10 cellular contexts compared by ENCODE assay signal in the genomic region with DNA sequence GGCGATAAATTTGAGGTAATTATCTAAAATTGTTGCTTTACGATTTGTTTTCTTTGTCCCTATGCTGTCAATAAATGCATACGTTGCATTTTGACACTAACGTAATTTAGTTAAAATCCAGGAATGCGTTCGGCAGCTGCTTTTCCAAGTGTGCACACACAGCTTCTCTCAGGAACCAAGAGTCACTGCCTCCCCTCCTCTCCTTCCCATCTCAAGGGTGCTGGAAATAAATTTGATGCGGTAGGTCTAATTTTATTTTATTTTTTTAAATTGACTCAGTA.
DNase-seq lines count a peak whose midpoint lies in the region; ATAC-seq, FAIRE-seq and TF ChIP-seq lines count a peak whose summit lies in the region.
"Had no signal": no experiment of that assay in that cellular context is flagged by ENCODE, and none has a peak within 500 bp of the region (broad histone marks: within the 10 kb centered on the region; RNA-seq: fewer than 3 reads in every experiment).

No MANE protein-coding gene starts in this region.

- peaks cover 0 to 5% of the 10 kb centered on the region in 2 experiments; a peak in 1 of 4 replicates for H3K9me3 ChIP-seq in H1 (ENCODE audit: insufficient read depth in 2 of 2, low read depth in 1 of 2, low read length in 1 of 2)
- H3K9me3 ChIP-seq in osteoblast (ENCODE audit: low read depth, low read length) = no peaks in the 10 kb centered on the region
- H3K9me3 ChIP-seq: thyroid gland had no signal

- H3K18ac ChIP-seq in H1 (ENCODE audit: extremely low read depth, low read length) = no peak overlapping the region

- POLR2A ChIA-PET in H1 (lab: Charles Lee; ENCODE audit: partially characterized antibody) = no interaction called here

- peaks cover 0 to 7% of the 10 kb centered on the region in 2 experiments for H4K20me1 ChIP-seq in H1 (replicated peaks in 1 of 2; ENCODE audit: control insufficient read depth in 1 of 2, insufficient read depth in 2 of 2, low read length in 2 of 2)
- no peaks in the 10 kb centered on the region for H4K20me1 ChIP-seq in osteoblast (ENCODE audit: insufficient read depth, low read length)

- no peak overlapping the region for H3K56ac ChIP-seq in H1 (replicated peaks; ENCODE audit: insufficient read length, low read depth, low read length)

- H3K4ac ChIP-seq in H1 (replicated peaks; ENCODE audit: insufficient read length, low read depth, low read length) = no peak overlapping the region

- no peak overlapping the region for H2AK5ac ChIP-seq in H1 (ENCODE audit: low read depth, low read length)

- no peak overlapping the region for H4K8ac ChIP-seq in H1 (ENCODE audit: extremely low read depth, insufficient read depth, low read length)

- 94% methylated on average over 7 of the region's 7 CpGs; no CpG with 5 or more reads in 1 of the 2 experiments for WGBS in H1 (ENCODE audit: extremely low coverage in 1 of 2, insufficient coverage in 1 of 2, insufficient read length in 1 of 2, insufficient replicate concordance in 2 of 2, low coverage in 1 of 2, low lambda C conversion rate in 2 of 2, missing lambda C conversion rate in 1 of 2), 2 experiments

- no peak overlapping the region for H3K9ac ChIP-seq in H1 (replicated peaks in 1 of 4; ENCODE audit: extremely low read depth in 1 of 4, low read depth in 3 of 4, low read length in 3 of 4)

- H3K27me3 ChIP-seq in H1 (replicated peaks in 1 of 4; ENCODE audit: control insufficient read depth in 3 of 4, extremely low read depth in 1 of 4, insufficient read depth in 3 of 4, low read length in 3 of 4) (no peaks in the 10 kb centered on the region; a peak in 1 of 7 replicates), osteoblast (ENCODE audit: insufficient read depth, low read length) (no peaks in the 10 kb centered on the region)
- H3K27me3 ChIP-seq: thyroid gland had no signal

- H2BK120ac ChIP-seq in H1 (replicated peaks; ENCODE audit: low read depth, low read length) = no peak overlapping the region

- H2BK20ac ChIP-seq in H1 (ENCODE audit: low read length) = no peak overlapping the region

- DNase-seq in AG09309 (ENCODE audit: low read depth) (no peak), NCI-H748 (lab: John Stamatoyannopoulos, UW; ENCODE audit: unreplicated experiment) (peak; percentile 58), H1 (ENCODE audit: low read depth in 1 of 2, low spot score in 2 of 2) (no peak), osteoblast (ENCODE audit: insufficient read length, low spot score, missing footprints) (no peak)

- peaks cover 10% of the 10 kb centered on the region for H3K23me2 ChIP-seq in H1 (ENCODE audit: low read depth, low read length)

- H2AFZ ChIP-seq in H1 (ENCODE audit: low read length) (0 out of 2 replicates have a peak overlapping the region, but pooled peaks have one; percentile 73), osteoblast (ENCODE audit: low read length) (peak overlapping the region; percentile 32)

- H3K79me2 ChIP-seq in H1 (ENCODE audit: control insufficient read depth in 1 of 2, insufficient read depth in 2 of 2, low read length in 2 of 2) (no peaks in the 10 kb centered on the region), osteoblast (ENCODE audit: insufficient read depth, low read length) (no peaks in the 10 kb centered on the region)

- ATAC-seq in HG03108 (IDR thresholded peaks at IDR 0.05; ENCODE audit: unreplicated experiment) = no peak
- no peak for ATAC-seq in HG03280 (IDR thresholded peaks at IDR 0.05; ENCODE audit: unreplicated experiment)
- ATAC-seq in HG02610 (IDR thresholded peaks at IDR 0.05; ENCODE audit: unreplicated experiment) = no peak
- ATAC-seq in GM21526 (IDR thresholded peaks at IDR 0.05; ENCODE audit: low FRiP score, unreplicated experiment) = no peak
- ATAC-seq: natural killer cell treated with Interleukin-12 subunit alpha and Interleukin-12 subunit beta and Interleukin-15 and Interleukin-18, amount 100 ng/mL, for 72 hours had no signal

- no peak overlapping the region for H2BK5ac ChIP-seq in H1 (ENCODE audit: low read depth, low read length)

- no peak overlapping the region for H2BK15ac ChIP-seq in H1 (ENCODE audit: low read length)

- H3K14ac ChIP-seq in H1 (ENCODE audit: insufficient read length) = no peak overlapping the region

- H3K4me1 ChIP-seq in H1 (replicated peaks in 1 of 4; ENCODE audit: control insufficient read depth in 3 of 4, insufficient read depth in 4 of 4, low read length in 3 of 4) (no peaks in the 10 kb centered on the region), osteoblast (ENCODE audit: insufficient read depth, low read length) (peaks cover 2% of the 10 kb centered on the region)
- H3K4me1 ChIP-seq: thyroid gland had no signal

- no peaks in the 10 kb centered on the region for H3K79me1 ChIP-seq in H1 (ENCODE audit: low read depth, low read length)

- no peaks in the 10 kb centered on the region for H3K36me3 ChIP-seq in H1 (ENCODE audit: control insufficient read depth in 2 of 4, insufficient read depth in 4 of 4, low read length in 3 of 4)
- no peaks in the 10 kb centered on the region for H3K36me3 ChIP-seq in osteoblast (ENCODE audit: insufficient read depth, low read length)
- H3K36me3 ChIP-seq: thyroid gland had no signal

- H4K5ac ChIP-seq in H1 (ENCODE audit: insufficient read length, low read depth, low read length) = no peak overlapping the region

- H4K91ac ChIP-seq in H1 (replicated peaks; ENCODE audit: insufficient read length, low read length) = no peak overlapping the region

- no peak overlapping the region for H3K23ac ChIP-seq in H1 (ENCODE audit: insufficient read length)

- no peak for FAIRE-seq in H1 (lab: Jason Lieb, UNC)

- TF ChIP-seq RAD21 in H1 (IDR thresholded peaks at IDR 0.05 in 1 of 2, conservative IDR thresholded peaks at IDR 0.05 in 1 of 2; ENCODE audit: low read depth in 2 of 2, low read length in 2 of 2) = no peak

- H2BK12ac ChIP-seq in H1 (ENCODE audit: low read depth, low read length) = no peak overlapping the region

- CTCF ChIA-PET in H1 (lab: Charles Lee; ENCODE audit: partially characterized antibody) = interaction anchor here (0.6 to 3.6 kb wide), 23 partner anchors 9 to 986 kb away, joined by 3 to 17 read pairs (median 4); no protein-coding TSS in a partner anchor

- no peak overlapping the region for H3K4me2 ChIP-seq in H1 (ENCODE audit: insufficient read depth in 1 of 2, low read depth in 2 of 2, low read length in 2 of 2)
- H3K4me2 ChIP-seq in osteoblast (ENCODE audit: insufficient read depth, low read length) = peak overlapping the region; percentile 79

- H3K4me3 ChIP-seq in AG09309 (ENCODE audit: control insufficient read depth, low read depth, low read length) = peak overlapping the region; percentile 33
- no peak overlapping the region for H3K4me3 ChIP-seq in H1 (ENCODE audit: extremely low read depth in 1 of 4, insufficient read depth in 2 of 4, low read depth in 3 of 4, low read length in 4 of 4)
- peak overlapping the region; percentile 51 for H3K4me3 ChIP-seq in osteoblast (ENCODE audit: insufficient read depth, low read length)
- H3K4me3 ChIP-seq: thyroid gland had no signal

- TF ChIP-seq POLR2A in H1 (IDR thresholded peaks at IDR 0.05; ENCODE audit: control extremely low read depth in 1 of 2, low read depth in 2 of 2, low read length in 2 of 2) = no peak

- no peak for TF ChIP-seq CTCF in AG09309 (IDR thresholded peaks at IDR 0.05; ENCODE audit: control insufficient read depth, insufficient read depth, low read depth, low read length, missing control alignments)
- no peak for TF ChIP-seq CTCF in H1 (IDR thresholded peaks at IDR 0.05; ENCODE audit: control extremely low read depth in 1 of 3, insufficient read depth in 1 of 3, low read depth in 1 of 3, low read length in 3 of 3)
- no peak for TF ChIP-seq CTCF in osteoblast (IDR thresholded peaks at IDR 0.05; ENCODE audit: extremely low read depth, low read depth, low read length)

- H3K27ac ChIP-seq in H1 (ENCODE audit: low read depth, low read length) = no peak overlapping the region
- H3K27ac ChIP-seq in osteoblast (ENCODE audit: low read depth, low read length) = no peak overlapping the region
- H3K27ac ChIP-seq: thyroid gland had no signal

- TF ChIP-seq EP300 in H1 (IDR thresholded peaks at IDR 0.05; ENCODE audit: borderline replicate concordance in 1 of 2, low read depth in 2 of 2, low read length in 2 of 2) = no peak

TF ChIP-seq in H1, 55 proteins besides CTCF, POLR2A, EP300 and RAD21:
- TF ChIP-seq BACH1 (IDR thresholded peaks at IDR 0.05; ENCODE audit: low read length) (no peak), KDM1A (IDR thresholded peaks at IDR 0.05; ENCODE audit: borderline replicate concordance, low read length) (no peak), HDAC2 (IDR thresholded peaks at IDR 0.05; ENCODE audit: borderline replicate concordance in 1 of 2, low read depth in 2 of 2, low read length in 2 of 2) (no peak), POU5F1 (IDR thresholded peaks at IDR 0.05; ENCODE audit: low read depth, low read length) (no peak), BCL11A (IDR thresholded peaks at IDR 0.05; ENCODE audit: low read depth in 2 of 2, low read length in 2 of 2) (no peak), RFX5 (IDR thresholded peaks at IDR 0.05; ENCODE audit: borderline replicate concordance, low read depth, low read length) (no peak), CBX5 (IDR thresholded peaks at IDR 0.05; ENCODE audit: low read depth, low read length) (no peak), POLR2AphosphoS5 (IDR thresholded peaks at IDR 0.05; ENCODE audit: low read depth, low read length) (no peak), SIX5 (IDR thresholded peaks at IDR 0.05; ENCODE audit: low read depth, low read length) (no peak), PHF8 (conservative IDR thresholded peaks at IDR 0.05; ENCODE audit: low read depth, low read length) (no peak), HDAC6 (IDR thresholded peaks at IDR 0.05; ENCODE audit: low read depth, low read length) (no peak), SIRT6 (IDR thresholded peaks at IDR 0.05; ENCODE audit: low read length) (no peak), BRCA1 (IDR thresholded peaks at IDR 0.05; ENCODE audit: low read depth, low read length) (no peak), MAFK (IDR thresholded peaks at IDR 0.05; ENCODE audit: low read depth, low read length) (no peak), GTF2F1 (IDR thresholded peaks at IDR 0.05; ENCODE audit: borderline replicate concordance, low read depth, low read length) (no peak)
- TF ChIP-seq, protein P1, sequence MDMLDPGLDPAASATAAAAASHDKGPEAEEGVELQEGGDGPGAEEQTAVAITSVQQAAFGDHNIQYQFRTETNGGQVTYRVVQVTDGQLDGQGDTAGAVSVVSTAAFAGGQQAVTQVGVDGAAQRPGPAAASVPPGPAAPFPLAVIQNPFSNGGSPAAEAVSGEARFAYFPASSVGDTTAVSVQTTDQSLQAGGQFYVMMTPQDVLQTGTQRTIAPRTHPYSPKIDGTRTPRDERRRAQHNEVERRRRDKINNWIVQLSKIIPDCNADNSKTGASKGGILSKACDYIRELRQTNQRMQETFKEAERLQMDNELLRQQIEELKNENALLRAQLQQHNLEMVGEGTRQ (IDR thresholded peaks at IDR 0.05; ENCODE audit: low read length) = no peak

Comparison
In these comparisons a context has a peak if more than half of its experiments do, and no peak if none do; other contexts are left out.
1. H3K4me3 ChIP-seq: peak in AG09309 (single experiment) and osteoblast (single experiment); none in H1 (0 of 4).